In the genomic region with DNA sequence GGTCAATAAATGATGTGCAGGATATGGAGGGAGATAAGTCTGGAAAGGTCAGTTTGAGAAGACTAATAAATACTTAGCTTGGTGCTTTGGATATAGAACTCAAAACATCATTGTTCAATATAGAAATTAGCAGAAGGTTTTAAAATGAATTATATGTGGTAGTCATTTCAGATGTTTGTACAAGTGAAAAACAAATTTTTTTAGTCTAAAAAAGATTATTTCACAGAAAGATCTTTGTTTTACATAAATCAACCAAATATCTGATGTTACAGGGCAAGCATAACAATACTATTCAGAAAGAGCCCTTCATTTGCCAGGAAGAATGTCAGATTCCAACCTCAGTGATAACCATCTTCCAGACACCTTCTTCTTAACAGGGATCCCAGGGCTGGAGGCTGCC, we compare ENCODE assay signal across 4 cellular contexts. TPM values are rescaled to one million over a fixed set of nuclear protein-coding genes. Genes with fewer than 3 reads are reported as not detected.
"Had no signal": no experiment of that assay in that cellular context is flagged by ENCODE, and none has a peak within 500 bp of the region (broad histone marks: within the 10 kb centered on the region; RNA-seq: fewer than 3 reads in every experiment).

A gene (plus strand): TSS at position 301 of the 400 bp plus-strand sequence. CDS start 22 bp downstream, at position 323.

- ATAC-seq: GM12878 had no signal

- H3K4me3 ChIP-seq: GM12878 had no signal

- DNase-seq: GDM1, GF-D8 had no signal

RNA-seq across cellular contexts. Expression of the gene that starts here (rescaled TPM):
- total RNA-seq: G401, GM12878 had no signal
- polyA plus RNA-seq: GM12878 had no signal
